ENCODE assay signal across 1 cellular context in genomic region chr1:204640578-204640977, GRCh38.
TF ChIP-seq lines count a peak whose summit lies in the region.

No MANE protein-coding gene starts in this region.

TF ChIP-seq in K562, 482 proteins besides CTCF, POLR2A, EP300 and RAD21 (continued from another document):
- no peak for TF ChIP-seq E4F1 (CRISPR knock-in tag; IDR thresholded peaks at IDR 0.05; ENCODE audit: borderline replicate concordance)
- TF ChIP-seq ZBTB9 (CRISPR knock-in tag; IDR thresholded peaks at IDR 0.05), result no peak
- no peak for TF ChIP-seq ADNP (tag; IDR thresholded peaks at IDR 0.05)
- no peak for TF ChIP-seq DNMT1 (IDR thresholded peaks at IDR 0.05)
- no peak for TF ChIP-seq CEBPB (tag; IDR thresholded peaks at IDR 0.05)
- TF ChIP-seq CREBBP (IDR thresholded peaks at IDR 0.05; ENCODE audit: low read depth, low read length), result no peak
- no peak for TF ChIP-seq SMARCA4 (IDR thresholded peaks at IDR 0.05)
- no peak for TF ChIP-seq MNT (conservative IDR thresholded peaks at IDR 0.05)
- TF ChIP-seq TAF1 (IDR thresholded peaks at IDR 0.05; ENCODE audit: control insufficient read depth, extremely low read depth, insufficient read depth, low read length, severe bottlenecking), result no peak
- TF ChIP-seq ZNF592 (IDR thresholded peaks at IDR 0.05), result no peak
- TF ChIP-seq RBM39 (optimal IDR thresholded peaks at IDR 0.05; ENCODE audit: low read depth, low read length), result no peak
- TF ChIP-seq ZNF561 (CRISPR knock-in tag; conservative IDR thresholded peaks at IDR 0.05), result no peak
